In the genomic region with DNA sequence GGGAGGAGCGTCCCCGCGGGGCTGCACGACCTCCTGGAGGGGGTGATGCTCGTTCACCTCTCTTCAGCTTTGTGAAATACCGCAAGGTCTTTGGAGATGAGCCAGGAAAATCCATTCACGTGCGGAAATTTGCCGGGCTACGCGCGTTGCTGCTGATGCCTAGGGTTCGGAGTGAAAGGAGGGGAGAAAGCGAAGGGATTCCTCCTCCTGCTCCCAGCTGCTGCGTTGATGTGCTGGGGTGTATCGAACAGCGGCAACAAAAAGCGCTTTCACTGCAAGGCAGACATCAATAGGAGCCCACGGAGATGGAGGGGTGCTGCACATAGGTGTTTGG, we compare ENCODE assay signal across 8 cellular contexts. TPM values are rescaled to one million over a fixed set of nuclear protein-coding genes. Genes with fewer than 3 reads are reported as not detected.
DNase-seq lines count a peak whose midpoint lies in the region; ATAC-seq and TF ChIP-seq lines count a peak whose summit lies in the region.

No MANE protein-coding gene starts in this region.

- no peaks in the 10 kb centered on the region for H3K36me3 ChIP-seq in colonic mucosa
- no peaks in the 10 kb centered on the region for H3K36me3 ChIP-seq in tibial nerve

- no peak for TF ChIP-seq CTCF in colonic mucosa (IDR thresholded peaks at IDR 0.05)
- TF ChIP-seq CTCF in mesothelial cell of epicardium (IDR thresholded peaks at IDR 0.05; ENCODE audit: unreplicated experiment) = no peak
- TF ChIP-seq CTCF in tibial nerve (IDR thresholded peaks at IDR 0.05) = no peak
- TF ChIP-seq CTCF in GM13976 (IDR thresholded peaks at IDR 0.05; ENCODE audit: borderline replicate concordance, control extremely low read depth, extremely low read depth, insufficient read depth, missing control alignments) = no peak

- H3K27ac Mint-ChIP-seq in activated naive CD8-positive, alpha-beta T cell = no peak overlapping the region
- no peak overlapping the region for H3K27ac Mint-ChIP-seq in activated naive CD8-positive, alpha-beta T cell treated with anti-CD3 and anti-CD28 coated beads, Interleukin-2, amount 50 U/mL, for 24 hours
- no peak overlapping the region for H3K27ac Mint-ChIP-seq in mesothelial cell of epicardium

- H3K4me1 ChIP-seq in colonic mucosa = peaks cover 7% of the 10 kb centered on the region
- peaks cover 0 to 28% (median 20%) of the 10 kb centered on the region in 4 donors for H3K4me1 ChIP-seq in tibial nerve

- H3K36me3 Mint-ChIP-seq in activated naive CD8-positive, alpha-beta T cell = no peaks in the 10 kb centered on the region
- no peaks in the 10 kb centered on the region for H3K36me3 Mint-ChIP-seq in activated naive CD8-positive, alpha-beta T cell treated with anti-CD3 and anti-CD28 coated beads, Interleukin-2, amount 50 U/mL, for 24 hours (ENCODE audit: low read depth)
- H3K36me3 Mint-ChIP-seq in mesothelial cell of epicardium = no peaks in the 10 kb centered on the region

- TF ChIP-seq POLR2A in tibial nerve (IDR thresholded peaks at IDR 0.05) = no peak

- WGBS in tibial nerve, 2 donors = 9 to 11% methylated on average over 16 to 18 of the region's 19 CpGs

- ATAC-seq in activated naive CD8-positive, alpha-beta T cell treated with anti-CD3 and anti-CD28 coated beads, Interleukin-2, amount 50 U/mL, for 24 hours = no peak

- peak overlapping the region; percentile 37 for H3K4me3 ChIP-seq in colonic mucosa
- peak overlapping the region; percentile 23 to 68 (median 50) for H3K4me3 ChIP-seq in tibial nerve

- H3K27me3 ChIP-seq in colonic mucosa (peaks cover 38% of the 10 kb centered on the region), tibial nerve (peaks cover 0 to 46% of the 10 kb centered on the region in 2 donors)

- no peak overlapping the region for H3K9ac ChIP-seq in colonic mucosa (ENCODE audit: low read depth in 2 of 2, low read length in 2 of 2)

- H3K4me1 Mint-ChIP-seq in activated naive CD8-positive, alpha-beta T cell (ENCODE audit: low read depth) = peaks cover 21% of the 10 kb centered on the region
- H3K4me1 Mint-ChIP-seq in activated naive CD8-positive, alpha-beta T cell treated with anti-CD3 and anti-CD28 coated beads, Interleukin-2, amount 50 U/mL, for 24 hours = peaks cover 14% of the 10 kb centered on the region
- peaks cover 8% of the 10 kb centered on the region for H3K4me1 Mint-ChIP-seq in mesothelial cell of epicardium

- H3K9me3 ChIP-seq in colonic mucosa = no peaks in the 10 kb centered on the region
- no peaks in the 10 kb centered on the region for H3K9me3 ChIP-seq in tibial nerve

- in situ Hi-C loops in GM13976 (cut with MboI; ENCODE audit: low sequenced_read_pairs, unreplicated experiment) = no loop called here

- no peak for DNase-seq in activated naive CD8-positive, alpha-beta T cell treated with anti-CD3 and anti-CD28 coated beads, Interleukin-2, amount 50 U/mL, for 24 hours
- DNase-seq in colonic mucosa = no peak
- no peak for DNase-seq in mesothelial cell of epicardium (ENCODE audit: low spot score in 2 of 2, unreplicated experiment in 2 of 2)
- no peak for DNase-seq in tibial nerve (ENCODE audit: low spot score in 2 of 2)
- no peak for DNase-seq in NCI-H1436 treated with DMSO at 0.1 percent for 48 hours (lab: John Stamatoyannopoulos, UW)
- no peak for DNase-seq in foreskin melanocyte
- DNase-seq in GM13976 (ENCODE audit: low spot score) = no peak

- TF ChIP-seq EP300 in tibial nerve (IDR thresholded peaks at IDR 0.05) = no peak

- no peak overlapping the region for H3K27ac ChIP-seq in colonic mucosa
- no peak overlapping the region for H3K27ac ChIP-seq in tibial nerve

- H3K27me3 Mint-ChIP-seq in activated naive CD8-positive, alpha-beta T cell = peaks cover 32% of the 10 kb centered on the region
- H3K27me3 Mint-ChIP-seq in activated naive CD8-positive, alpha-beta T cell treated with anti-CD3 and anti-CD28 coated beads, Interleukin-2, amount 50 U/mL, for 24 hours = peaks cover 61% of the 10 kb centered on the region
- H3K27me3 Mint-ChIP-seq in mesothelial cell of epicardium (ENCODE audit: low read depth) = peaks cover 96% of the 10 kb centered on the region

- H3K9me3 Mint-ChIP-seq in activated naive CD8-positive, alpha-beta T cell (ENCODE audit: low read depth) = peaks cover under 1% of the 10 kb centered on the region
- no peaks in the 10 kb centered on the region for H3K9me3 Mint-ChIP-seq in activated naive CD8-positive, alpha-beta T cell treated with anti-CD3 and anti-CD28 coated beads, Interleukin-2, amount 50 U/mL, for 24 hours
- no peaks in the 10 kb centered on the region for H3K9me3 Mint-ChIP-seq in mesothelial cell of epicardium

- H3K4me3 Mint-ChIP-seq in activated naive CD8-positive, alpha-beta T cell = peak overlapping the region; percentile 73
- no peak overlapping the region for H3K4me3 Mint-ChIP-seq in activated naive CD8-positive, alpha-beta T cell treated with anti-CD3 and anti-CD28 coated beads, Interleukin-2, amount 50 U/mL, for 24 hours
- H3K4me3 Mint-ChIP-seq in mesothelial cell of epicardium = peak overlapping the region; percentile 67

- intact Hi-C loops in colonic mucosa (cut with DNase I) = loop anchor here (5.0 to 10.0 kb wide), 2 partner anchors 252 to 650 kb away; no protein-coding TSS in a partner anchor

RNA-seq across cellular contexts. Expression of gene B3GAT2, which starts 0.4 kb away (rescaled TPM):
- not detected for total RNA-seq in colonic mucosa
- total RNA-seq in mesothelial cell of epicardium = 0.04 TPM in 1 of 3 replicates, not detected in the others
- total RNA-seq in tibial nerve = under 1 TPM in 1 of 4 donors, not detected in 3; 0.30 TPM
